Comparison of ENCODE assay signal across 26 cellular contexts in genomic region chr3:169143471-169143870, GRCh38.
DNase-seq lines count a peak whose midpoint lies in the region; ATAC-seq, FAIRE-seq and TF ChIP-seq lines count a peak whose summit lies in the region.
"Had no signal": no experiment of that assay in that cellular context is flagged by ENCODE, and none has a peak within 500 bp of the region (broad histone marks: within the 10 kb centered on the region; RNA-seq: fewer than 3 reads in every experiment).

No MANE protein-coding gene starts in this region.

- FAIRE-seq in GM12892 (lab: Jason Lieb, UNC): no peak
- FAIRE-seq: A549, GM19239 had no signal

- intact Hi-C loops in left ventricle myocardium inferior (cut with micrococcal nuclease) (no loop called here), cardiac septum (cut with DNase I) (loop anchor here (10.0 kb wide), 2 partner anchors 151 to 269 kb away; no protein-coding TSS in a partner anchor)

- H3K4me3 Mint-ChIP-seq in nephron progenitor cell: peak overlapping the region; percentile 50
- H3K4me3 Mint-ChIP-seq: activated CD8-positive, alpha-beta T cell treated with anti-CD3 and anti-CD28 coated beads, Interleukin-2, amount 10 ng/mL, durations not matched to agents 7 days and 5 days; activated T-cell treated with anti-CD3 and anti-CD28 coated beads, Interleukin-2, amount 50 U/mL, for 24 hours; natural killer cell treated with Interleukin-12 subunit alpha and Interleukin-12 subunit beta and Interleukin-15 and Interleukin-18, amount 100 ng/mL, for 72 hours; stimulated activated memory B cell treated with anti-CD40 and anti-IgM and Interleukin-4, amounts not matched to agents 10 μg/mL and 1 μg/mL and 100 μg/mL, for 72 hours had no signal

- peak overlapping the region; percentile 91 for H3K27ac ChIP-seq in left ventricle myocardium inferior (replicated peaks)
- H3K27ac ChIP-seq: A549, prostate gland had no signal

- H3K36me3 Mint-ChIP-seq in nephron progenitor cell (ENCODE audit: low read depth): no peaks in the 10 kb centered on the region
- H3K36me3 Mint-ChIP-seq: natural killer cell treated with Interleukin-12 subunit alpha and Interleukin-12 subunit beta and Interleukin-15 and Interleukin-18, amount 100 ng/mL, for 72 hours; stimulated activated memory B cell treated with anti-CD40 and anti-IgM and Interleukin-4, amounts not matched to agents 10 μg/mL and 1 μg/mL and 100 μg/mL, for 72 hours had no signal

- no peaks in the 10 kb centered on the region for H3K36me3 ChIP-seq in left ventricle myocardium inferior
- H3K36me3 ChIP-seq: gastroesophageal sphincter, prostate gland had no signal

- peaks cover 72% of the 10 kb centered on the region for H3K27me3 ChIP-seq in left ventricle myocardium inferior (ENCODE audit: low read depth)

- no peaks in the 10 kb centered on the region for H3K9me3 ChIP-seq in left ventricle myocardium inferior (replicated peaks)
- H3K9me3 ChIP-seq: A549, Caco-2, gastroesophageal sphincter, prostate gland had no signal

- peaks cover 38% of the 10 kb centered on the region for H3K4me1 Mint-ChIP-seq in nephron progenitor cell

- peaks cover 29% of the 10 kb centered on the region for H3K4me1 ChIP-seq in left ventricle myocardium inferior
- H3K4me1 ChIP-seq: Caco-2, prostate gland had no signal

- H3K27me3 Mint-ChIP-seq in nephron progenitor cell (ENCODE audit: low read depth, poor library complexity): peaks cover 55% of the 10 kb centered on the region

- H3K27ac Mint-ChIP-seq in nephron progenitor cell: no peak overlapping the region
- H3K27ac Mint-ChIP-seq: activated CD8-positive, alpha-beta T cell treated with anti-CD3 and anti-CD28 coated beads, Interleukin-2, amount 10 ng/mL, durations not matched to agents 7 days and 5 days; activated T-cell treated with anti-CD3 and anti-CD28 coated beads, Interleukin-2, amount 50 U/mL, for 24 hours; natural killer cell treated with Interleukin-12 subunit alpha and Interleukin-12 subunit beta and Interleukin-15 and Interleukin-18, amount 100 ng/mL, for 72 hours; stimulated activated memory B cell treated with anti-CD40 and anti-IgM and Interleukin-4, amounts not matched to agents 10 μg/mL and 1 μg/mL and 100 μg/mL, for 72 hours had no signal

- TF ChIP-seq CTCF in left ventricle myocardium inferior (IDR thresholded peaks at IDR 0.05; ENCODE audit: borderline replicate concordance): no peak
- TF ChIP-seq CTCF in epithelial cell of proximal tubule (conservative IDR thresholded peaks at IDR 0.05; ENCODE audit: low read depth, low read length): no peak
- TF ChIP-seq CTCF in nephron progenitor cell (IDR thresholded peaks at IDR 0.05): no peak

- peak overlapping the region; percentile 71 for H3K4me3 ChIP-seq in left ventricle myocardium inferior
- peak overlapping the region; percentile 87 for H3K4me3 ChIP-seq in epithelial cell of proximal tubule (ENCODE audit: low read depth, low read length)
- H3K4me3 ChIP-seq: A549, prostate gland, smooth muscle cell had no signal

- no peaks in the 10 kb centered on the region for H3K9me3 Mint-ChIP-seq in nephron progenitor cell
- H3K9me3 Mint-ChIP-seq: activated T-cell treated with anti-CD3 and anti-CD28 coated beads, Interleukin-2, amount 50 U/mL, for 24 hours had no signal

- no peak for TF ChIP-seq POLR2A in GM12892 (IDR thresholded peaks at IDR 0.05; ENCODE audit: low read depth, low read length)

- DNase-seq in left ventricle myocardium inferior: no peak
- no peak for DNase-seq in cardiac septum (ENCODE audit: low spot score)
- DNase-seq in epithelial cell of proximal tubule (ENCODE audit: low read depth): no peak
- no peak for DNase-seq in nephron progenitor cell
- DNase-seq in retina: no peak
- DNase-seq in HUDEP-2 (lab: John Stamatoyannopoulos, UW; ENCODE audit: unreplicated experiment in 76 of 76): no peak
- DNase-seq in GM12892 (ENCODE audit: insufficient read length): no peak
- DNase-seq: activated CD8-positive, alpha-beta T cell treated with anti-CD3 and anti-CD28 coated beads, Interleukin-2, amount 10 ng/mL, durations not matched to agents 7 days and 5 days; activated naive CD4-positive, alpha-beta T cell; activated T-cell treated with anti-CD3 and anti-CD28 coated beads, Interleukin-2, amount 50 U/mL, for 24 hours; Caco-2; central memory CD4-positive, alpha-beta T cell; DND-41; kidney glomerular epithelial cell; NCI-H1048; NCI-H187 treated with DMSO at 0.1 percent for 48 hours; NCI-H2227 treated with DMSO at 0.1 percent for 48 hours; SW 1271 had no signal

- no peak for ATAC-seq in GM19035 (IDR thresholded peaks at IDR 0.05; ENCODE audit: unreplicated experiment)
- ATAC-seq: A549; activated CD8-positive, alpha-beta T cell treated with anti-CD3 and anti-CD28 coated beads, Interleukin-2, amount 10 ng/mL, durations not matched to agents 7 days and 5 days; gastroesophageal sphincter; natural killer cell treated with Interleukin-12 subunit alpha and Interleukin-12 subunit beta and Interleukin-15 and Interleukin-18, amount 100 ng/mL, for 72 hours; stimulated activated memory B cell treated with anti-CD40 and anti-IgM and Interleukin-4, amounts not matched to agents 10 μg/mL and 1 μg/mL and 100 μg/mL, for 72 hours had no signal
